ENCODE assay signal across 1 cellular context in genomic region chr9:93898502-93899426, GRCh38.
TF ChIP-seq lines count a peak whose summit lies in the region.

No MANE protein-coding gene starts in this region.

TF ChIP-seq in IMR-90, 13 proteins besides CTCF, POLR2A, EP300 and RAD21 (continued from another document):
- TF ChIP-seq CHD1 (IDR thresholded peaks at IDR 0.05; ENCODE audit: low read depth, low read length) (no peak), SMC3 (IDR thresholded peaks at IDR 0.05; ENCODE audit: low read depth, low read length) (no peak), FOS (IDR thresholded peaks at IDR 0.05; ENCODE audit: low read depth, low read length) (no peak), CEBPB (IDR thresholded peaks at IDR 0.05; ENCODE audit: low read depth, low read length) (no peak)
TF ChIP-seq in IMR-90: peak in this region for 0.
